10 cellular contexts compared by ENCODE assay signal in genomic region chr5:175867587-175868347, GRCh38. TPM values are rescaled to one million over a fixed set of nuclear protein-coding genes. Genes with fewer than 3 reads are reported as not detected.
DNase-seq lines count a peak whose midpoint lies in the region; ATAC-seq and TF ChIP-seq lines count a peak whose summit lies in the region.
"Had no signal": no experiment of that assay in that cellular context is flagged by ENCODE, and none has a peak within 500 bp of the region (broad histone marks: within the 10 kb centered on the region; RNA-seq: fewer than 3 reads in every experiment).

No MANE protein-coding gene starts in this region.

- H3K4me3 Mint-ChIP-seq in natural killer cell: no peak overlapping the region

- H3K27me3 ChIP-seq in PC-9 (ENCODE audit: insufficient read depth, low read depth): no peaks in the 10 kb centered on the region

- DNase-seq in DMS53 (lab: John Stamatoyannopoulos, UW): peak; percentile 90
- no peak for DNase-seq in PC-9
- DNase-seq in left colon: peak; percentile 34 to 43
- no peak for DNase-seq in natural killer cell
- DNase-seq in stimulated activated naive CD4-positive, alpha-beta T cell (lab: John Stamatoyannopoulos, UW): no peak

- H3K9me3 ChIP-seq in PC-9 (ENCODE audit: insufficient read depth, low read depth): no peaks in the 10 kb centered on the region

- no peak overlapping the region for H2AFZ ChIP-seq in PC-9

- no peaks in the 10 kb centered on the region for H3K36me3 ChIP-seq in PC-9 (ENCODE audit: low read depth)

- H3K4me1 Mint-ChIP-seq in natural killer cell: peaks cover 5% of the 10 kb centered on the region in 2 donors

- H3K36me3 Mint-ChIP-seq in natural killer cell: no peaks in the 10 kb centered on the region

- TF ChIP-seq CTCF in PC-9 (conservative IDR thresholded peaks at IDR 0.05) (peak; percentile 65), natural killer cell (IDR thresholded peaks at IDR 0.05) (no peak)

- peaks cover 28% of the 10 kb centered on the region for H3K4me1 ChIP-seq in PC-9 (replicated peaks; ENCODE audit: insufficient read depth)

- no peaks in the 10 kb centered on the region for H4K20me1 ChIP-seq in PC-9 (ENCODE audit: insufficient read depth)

- H3K27ac ChIP-seq in PC-9: peak overlapping the region; percentile 21

- no peaks in the 10 kb centered on the region for H3K9me3 Mint-ChIP-seq in natural killer cell

- no peaks in the 10 kb centered on the region for H3K9me2 ChIP-seq in PC-9 (ENCODE audit: insufficient read depth)

- CTCF ChIA-PET in PC-9 (lab: Charles Lee): no interaction called here

- peaks cover 22% of the 10 kb centered on the region; the same call in 1 of the 2 replicates for H3F3A ChIP-seq in PC-9 (ENCODE audit: insufficient read depth, low read depth)

- ATAC-seq in HG02798 (IDR thresholded peaks at IDR 0.05; ENCODE audit: poor library complexity, unreplicated experiment) (peak; percentile 40), left colon (peak; percentile 93), natural killer cell (no peak), HG02852 (IDR thresholded peaks at IDR 0.05; ENCODE audit: unreplicated experiment) (no peak), GM19324 (IDR thresholded peaks at IDR 0.05; ENCODE audit: low FRiP score, unreplicated experiment) (no peak)

- POLR2A ChIA-PET in PC-9 (lab: Charles Lee; ENCODE audit: unreplicated experiment): interaction anchor here (0.7 kb wide), 1 partner anchor 13 kb away, joined by 7 read pairs; no protein-coding TSS in a partner anchor

- H3K27ac Mint-ChIP-seq in natural killer cell: no peak overlapping the region

- H3K4me3 ChIP-seq in PC-9: no peak overlapping the region

- peak overlapping the region; percentile 56 for H3K4me2 ChIP-seq in PC-9

- H3K79me2 ChIP-seq in PC-9 (ENCODE audit: low read depth): no peaks in the 10 kb centered on the region

- H3K27me3 Mint-ChIP-seq in natural killer cell (ENCODE audit: low read depth in 2 of 2): peaks cover 38 to 49% of the 10 kb centered on the region in 2 donors

- BruUV-seq in PC-9 (replicated peaks; lab: Mats Ljungman, UMichigan): no TSS peak

- intact Hi-C loops in PC-9 (cut with micrococcal nuclease; ENCODE audit: unreplicated experiment) (loop anchor here (5.0 kb wide), 1 partner anchor 135 kb away; no protein-coding TSS in a partner anchor), left colon (cut with DNase I, micrococcal nuclease) (no loop called here), natural killer cell (cut with micrococcal nuclease) (no loop called here)

RNA-seq across cellular contexts. Expression of gene CPLX2, which starts 3.6 kb away (rescaled TPM):
- not detected in 2 replicates for total RNA-seq in PC-9 (2021)
- total RNA-seq in left colon: 1 to 10 TPM in 1 of 2 donors, under 1 TPM in 1; 0.73 to 1.8 TPM
- total RNA-seq in natural killer cell: not detected
- total RNA-seq: activated CD8-positive, alpha-beta memory T cell treated with anti-CD3 and anti-CD28 coated beads for 36 hours; glomerular endothelial cell had no signal

Comparison
In these comparisons a context has a peak if more than half of its experiments do, and no peak if none do; other contexts are left out.
1. DNase-seq: peak in DMS53 (single experiment) and left colon (2 of 2); none in PC-9 (0 of 2), natural killer cell (single experiment) and stimulated activated naive CD4-positive, alpha-beta T cell (0 of 6).
2. ATAC-seq: peak in HG02798 (single experiment) and left colon (single experiment); none in natural killer cell (0 of 3), HG02852 (single experiment) and GM19324 (single experiment).